In genomic region chr7:117375380-117375779, GRCh38 we compare ENCODE assay signal across 20 cellular contexts. TPM values are rescaled to one million over a fixed set of nuclear protein-coding genes. Genes with fewer than 3 reads are reported as not detected.
DNase-seq lines count a peak whose midpoint lies in the region; FAIRE-seq and TF ChIP-seq lines count a peak whose summit lies in the region.
"Had no signal": no experiment of that assay in that cellular context is flagged by ENCODE, and none has a peak within 500 bp of the region (broad histone marks: within the 10 kb centered on the region; RNA-seq: fewer than 3 reads in every experiment).

No MANE protein-coding gene starts in this region.

- H3K27me3 Mint-ChIP-seq in Calu3 (ENCODE audit: unreplicated experiment): no peaks in the 10 kb centered on the region
- H3K27me3 Mint-ChIP-seq: CD4-positive, alpha-beta memory T cell; naive thymus-derived CD8-positive, alpha-beta T cell; stimulated activated naive CD8-positive, alpha-beta T cell treated with anti-CD3 and anti-CD28 coated beads, Interleukin-15, Interleukin-2, amounts not matched to agents 100 ng/mL and 50 ng/mL, for 24 hours had no signal

- H2AFZ ChIP-seq in MM.1S (ENCODE audit: low read length): no peak overlapping the region

- H3K4me1 ChIP-seq in MM.1S (ENCODE audit: low read length) (peaks cover 7% of the 10 kb centered on the region; the same call in 1 of the 2 replicates), Peyer's patch (no peaks in the 10 kb centered on the region)
- H3K4me1 ChIP-seq: sigmoid colon had no signal

- H3K27ac Mint-ChIP-seq in Calu3 (ENCODE audit: unreplicated experiment): no peak overlapping the region
- H3K27ac Mint-ChIP-seq: CD4-positive, alpha-beta memory T cell; stimulated activated naive CD8-positive, alpha-beta T cell treated with anti-CD3 and anti-CD28 coated beads, Interleukin-15, Interleukin-2, amounts not matched to agents 100 ng/mL and 50 ng/mL, for 24 hours had no signal

- BruUV-seq in Calu3 (replicated peaks; lab: Mats Ljungman, UMichigan): no TSS peak

- H3K27me3 ChIP-seq in MM.1S (replicated peaks; ENCODE audit: insufficient read depth, low read length) (no peaks in the 10 kb centered on the region), bronchial epithelial cell (ENCODE audit: control insufficient read depth, insufficient read depth, low read length) (no peaks in the 10 kb centered on the region), kidney epithelial cell (ENCODE audit: control insufficient read depth, insufficient read depth, low read length) (no peaks in the 10 kb centered on the region), Peyer's patch (no peaks in the 10 kb centered on the region)
- H3K27me3 ChIP-seq: sigmoid colon had no signal

- H4K20me1 ChIP-seq in MM.1S (ENCODE audit: insufficient read depth, low read length): no peaks in the 10 kb centered on the region

- H3K4me2 ChIP-seq in MM.1S (ENCODE audit: low read depth, low read length): no peak overlapping the region

- no peak for TF ChIP-seq POLR2A in Peyer's patch (IDR thresholded peaks at IDR 0.05)

- H3K36me3 Mint-ChIP-seq in Calu3 (ENCODE audit: insufficient read depth, unreplicated experiment): no peaks in the 10 kb centered on the region
- H3K36me3 Mint-ChIP-seq: CD4-positive, alpha-beta memory T cell; naive thymus-derived CD8-positive, alpha-beta T cell had no signal

- H3K79me2 ChIP-seq in MM.1S (ENCODE audit: low read length): no peaks in the 10 kb centered on the region

- DNase-seq in Calu3 (no peak), MM.1S (peak; percentile 16), bronchial epithelial cell (ENCODE audit: low read depth) (peak; percentile 23), kidney epithelial cell (ENCODE audit: low read depth) (no peak), T-helper 1 cell (no peak), KBM-7 (no peak), Peyer's patch (no peak), RPMI8226 (no peak)
- DNase-seq: activated CD4-positive, alpha-beta T cell treated with anti-CD3 and anti-CD28 coated beads for 48 hours; activated T-cell treated with anti-CD3 and anti-CD28 coated beads, Interleukin-2, amount 50 U/mL, for 48 hours; CD4-positive, alpha-beta memory T cell; left ventricle myocardium superior; naive thymus-derived CD8-positive, alpha-beta T cell; NCI-H1048; NCI-H2171 treated with DMSO at 0.1 percent for 48 hours; sigmoid colon had no signal

- intact Hi-C loops in Calu3 (cut with micrococcal nuclease; ENCODE audit: unreplicated experiment): no loop called here

- no peaks in the 10 kb centered on the region for H3K4me1 Mint-ChIP-seq in Calu3 (ENCODE audit: low read depth, unreplicated experiment)
- H3K4me1 Mint-ChIP-seq: CD4-positive, alpha-beta memory T cell; naive thymus-derived CD8-positive, alpha-beta T cell had no signal

- CTCF ChIA-PET in Calu3 (lab: Charles Lee): interaction anchor here (0.6 to 1.7 kb wide), 3 partner anchors 62 to 163 kb away, joined by 4 to 8 read pairs (median 7); no protein-coding TSS in a partner anchor

- H3K4me3 Mint-ChIP-seq in Calu3 (ENCODE audit: low read depth, unreplicated experiment): no peak overlapping the region
- H3K4me3 Mint-ChIP-seq: CD4-positive, alpha-beta memory T cell; naive thymus-derived CD8-positive, alpha-beta T cell; stimulated activated naive CD8-positive, alpha-beta T cell treated with anti-CD3 and anti-CD28 coated beads, Interleukin-15, Interleukin-2, amounts not matched to agents 100 ng/mL and 50 ng/mL, for 24 hours had no signal

- H3K4me3 ChIP-seq in MM.1S (ENCODE audit: low read length) (no peak overlapping the region), bronchial epithelial cell (ENCODE audit: low read depth, low read length) (no peak overlapping the region), kidney epithelial cell (ENCODE audit: low read depth, low read length) (no peak overlapping the region), Peyer's patch (no peak overlapping the region)
- H3K4me3 ChIP-seq: sigmoid colon had no signal

- H3K36me3 ChIP-seq in MM.1S (replicated peaks; ENCODE audit: insufficient read depth, low read length): no peaks in the 10 kb centered on the region
- no peaks in the 10 kb centered on the region for H3K36me3 ChIP-seq in bronchial epithelial cell (ENCODE audit: control insufficient read depth, insufficient read depth, low read length)
- no peaks in the 10 kb centered on the region for H3K36me3 ChIP-seq in kidney epithelial cell (ENCODE audit: control insufficient read depth, insufficient read depth, low read length)
- no peaks in the 10 kb centered on the region for H3K36me3 ChIP-seq in Peyer's patch
- H3K36me3 ChIP-seq: sigmoid colon had no signal

- no peak overlapping the region for H3K9ac ChIP-seq in MM.1S (ENCODE audit: low read length)

- H3F3A ChIP-seq in MM.1S (ENCODE audit: insufficient read depth, low read length): no peaks in the 10 kb centered on the region

- no peaks in the 10 kb centered on the region for H3K9me3 Mint-ChIP-seq in Calu3 (ENCODE audit: low read depth, unreplicated experiment)
- H3K9me3 Mint-ChIP-seq: stimulated activated naive CD8-positive, alpha-beta T cell treated with anti-CD3 and anti-CD28 coated beads, Interleukin-15, Interleukin-2, amounts not matched to agents 100 ng/mL and 50 ng/mL, for 24 hours had no signal

- H3K9me2 ChIP-seq in MM.1S (replicated peaks; ENCODE audit: insufficient read depth, low read length): no peaks in the 10 kb centered on the region

- FAIRE-seq in bronchial epithelial cell (lab: Jason Lieb, UNC): no peak

- peak; percentile 12 for TF ChIP-seq CTCF in Calu3 (IDR thresholded peaks at IDR 0.05; ENCODE audit: unreplicated experiment)
- peak; percentile 50 for TF ChIP-seq CTCF in MM.1S (IDR thresholded peaks at IDR 0.05; ENCODE audit: low read length)
- peak; percentile 16 for TF ChIP-seq CTCF in bronchial epithelial cell (IDR thresholded peaks at IDR 0.05; ENCODE audit: insufficient read depth, low read length, severe bottlenecking)
- peak; percentile 32 for TF ChIP-seq CTCF in kidney epithelial cell (IDR thresholded peaks at IDR 0.05; ENCODE audit: insufficient read depth, low read length, poor library complexity, severe bottlenecking)
- TF ChIP-seq CTCF in Peyer's patch (IDR thresholded peaks at IDR 0.05): no peak

- no peaks in the 10 kb centered on the region for H3K9me3 ChIP-seq in MM.1S (replicated peaks; ENCODE audit: insufficient read depth, low read length)
- no peaks in the 10 kb centered on the region for H3K9me3 ChIP-seq in Peyer's patch
- H3K9me3 ChIP-seq: sigmoid colon had no signal

- in situ Hi-C loops in KBM-7 (cut with MboI; ENCODE audit: low pct_unique_long_range_greater_than_20kb, low sequenced_read_pairs): no loop called here

- H3K27ac ChIP-seq in MM.1S (ENCODE audit: low read length) (no peak overlapping the region), Peyer's patch (no peak overlapping the region)
- H3K27ac ChIP-seq: sigmoid colon had no signal

RNA-seq across cellular contexts. Expression of gene ASZ1, which starts 51.9 kb away (rescaled TPM):
- total RNA-seq in Calu3 (2022) (not detected in 2 replicates), bronchial epithelial cell (not detected in 2 replicates), kidney epithelial cell (not detected in 2 replicates), Peyer's patch (not detected)
- total RNA-seq: CD4-positive, alpha-beta memory T cell; G401; HT-29; left ventricle myocardium superior; naive thymus-derived CD8-positive, alpha-beta T cell; sigmoid colon; T-helper 1 cell treated with Interleukin-12 subunit alpha and Interleukin-12 subunit beta and Interleukin-4 antibody, amounts not matched to agents 30 ng/mL and 1 ng/mL, for 36 hours had no signal

RNA-seq across cellular contexts. Expression of gene WNT2, which starts 52.5 kb away (rescaled TPM):
- not detected in 2 replicates for total RNA-seq in Calu3 (2022)
- total RNA-seq in bronchial epithelial cell: under 0.01 TPM in 1 of 2 replicates, not detected in the other
- total RNA-seq in kidney epithelial cell: 0.07 and 0.29 TPM in 2 replicates
- not detected for total RNA-seq in Peyer's patch
- total RNA-seq: CD4-positive, alpha-beta memory T cell; G401; HT-29; naive thymus-derived CD8-positive, alpha-beta T cell; T-helper 1 cell treated with Interleukin-12 subunit alpha and Interleukin-12 subunit beta and Interleukin-4 antibody, amounts not matched to agents 30 ng/mL and 1 ng/mL, for 36 hours had no signal

Comparison
In these comparisons a context has a peak if more than half of its experiments do, and no peak if none do; other contexts are left out.
1. DNase-seq: peak in MM.1S (single experiment) and bronchial epithelial cell (single experiment); none in Calu3 (single experiment), kidney epithelial cell (single experiment), T-helper 1 cell (0 of 5), KBM-7 (single experiment), Peyer's patch (0 of 3) and RPMI8226 (single experiment).
2. CTCF ChIP-seq: peak in Calu3 (single experiment), MM.1S (single experiment), bronchial epithelial cell (single experiment) and kidney epithelial cell (single experiment); none in Peyer's patch (0 of 6).